In the genomic region with DNA sequence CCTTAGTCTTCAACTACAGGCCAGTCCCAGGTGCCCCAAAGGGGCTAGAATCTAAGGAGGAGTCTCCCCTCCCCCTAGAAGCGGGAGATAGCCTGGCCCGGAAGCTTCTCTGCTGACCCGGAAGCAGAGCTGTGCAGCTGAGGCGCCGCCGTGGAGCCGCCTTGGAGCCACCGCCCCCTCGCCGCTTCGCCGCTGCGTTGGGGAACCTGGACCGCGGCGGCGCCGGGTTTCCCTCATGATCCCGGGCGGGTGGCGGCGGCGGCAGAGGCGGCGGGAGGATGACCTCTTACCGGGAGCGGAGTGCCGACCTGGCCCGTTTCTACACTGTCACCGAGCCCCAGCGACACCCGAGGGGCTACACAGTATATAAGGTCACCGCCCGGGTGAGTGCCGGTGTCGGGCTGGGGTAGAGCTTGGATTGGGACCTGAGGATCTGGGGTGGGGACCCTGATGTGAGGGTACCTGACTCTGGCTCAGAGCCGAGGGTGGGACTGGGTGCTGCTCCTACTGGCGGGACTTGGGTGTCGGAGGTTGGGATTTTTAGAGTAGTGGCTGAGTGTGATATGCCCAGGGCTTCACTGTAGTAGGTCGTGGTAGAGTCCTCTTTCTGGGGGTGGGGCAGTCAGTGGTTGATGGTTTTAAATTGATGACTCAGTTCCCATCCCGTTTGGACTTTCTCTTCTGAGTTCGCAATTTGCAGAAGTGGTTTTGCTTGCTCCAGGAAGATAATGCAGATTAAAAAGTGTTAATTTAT, we compare ENCODE assay signal across 1 cellular context.
TF ChIP-seq lines count a peak whose summit lies in the region.

A gene with protein sequence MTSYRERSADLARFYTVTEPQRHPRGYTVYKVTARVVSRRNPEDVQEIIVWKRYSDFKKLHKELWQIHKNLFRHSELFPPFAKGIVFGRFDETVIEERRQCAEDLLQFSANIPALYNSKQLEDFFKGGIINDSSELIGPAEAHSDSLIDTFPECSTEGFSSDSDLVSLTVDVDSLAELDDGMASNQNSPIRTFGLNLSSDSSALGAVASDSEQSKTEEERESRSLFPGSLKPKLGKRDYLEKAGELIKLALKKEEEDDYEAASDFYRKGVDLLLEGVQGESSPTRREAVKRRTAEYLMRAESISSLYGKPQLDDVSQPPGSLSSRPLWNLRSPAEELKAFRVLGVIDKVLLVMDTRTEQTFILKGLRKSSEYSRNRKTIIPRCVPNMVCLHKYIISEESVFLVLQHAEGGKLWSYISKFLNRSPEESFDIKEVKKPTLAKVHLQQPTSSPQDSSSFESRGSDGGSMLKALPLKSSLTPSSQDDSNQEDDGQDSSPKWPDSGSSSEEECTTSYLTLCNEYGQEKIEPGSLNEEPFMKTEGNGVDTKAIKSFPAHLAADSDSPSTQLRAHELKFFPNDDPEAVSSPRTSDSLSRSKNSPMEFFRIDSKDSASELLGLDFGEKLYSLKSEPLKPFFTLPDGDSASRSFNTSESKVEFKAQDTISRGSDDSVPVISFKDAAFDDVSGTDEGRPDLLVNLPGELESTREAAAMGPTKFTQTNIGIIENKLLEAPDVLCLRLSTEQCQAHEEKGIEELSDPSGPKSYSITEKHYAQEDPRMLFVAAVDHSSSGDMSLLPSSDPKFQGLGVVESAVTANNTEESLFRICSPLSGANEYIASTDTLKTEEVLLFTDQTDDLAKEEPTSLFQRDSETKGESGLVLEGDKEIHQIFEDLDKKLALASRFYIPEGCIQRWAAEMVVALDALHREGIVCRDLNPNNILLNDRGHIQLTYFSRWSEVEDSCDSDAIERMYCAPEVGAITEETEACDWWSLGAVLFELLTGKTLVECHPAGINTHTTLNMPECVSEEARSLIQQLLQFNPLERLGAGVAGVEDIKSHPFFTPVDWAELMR (plus strand): TSS at position 115 of the 754 bp plus-strand sequence. CDS start 164 bp downstream, at position 279.

TF ChIP-seq in HepG2, 621 proteins besides CTCF, POLR2A, EP300 and RAD21 (continued from another document):
- TF ChIP-seq, protein P1, sequence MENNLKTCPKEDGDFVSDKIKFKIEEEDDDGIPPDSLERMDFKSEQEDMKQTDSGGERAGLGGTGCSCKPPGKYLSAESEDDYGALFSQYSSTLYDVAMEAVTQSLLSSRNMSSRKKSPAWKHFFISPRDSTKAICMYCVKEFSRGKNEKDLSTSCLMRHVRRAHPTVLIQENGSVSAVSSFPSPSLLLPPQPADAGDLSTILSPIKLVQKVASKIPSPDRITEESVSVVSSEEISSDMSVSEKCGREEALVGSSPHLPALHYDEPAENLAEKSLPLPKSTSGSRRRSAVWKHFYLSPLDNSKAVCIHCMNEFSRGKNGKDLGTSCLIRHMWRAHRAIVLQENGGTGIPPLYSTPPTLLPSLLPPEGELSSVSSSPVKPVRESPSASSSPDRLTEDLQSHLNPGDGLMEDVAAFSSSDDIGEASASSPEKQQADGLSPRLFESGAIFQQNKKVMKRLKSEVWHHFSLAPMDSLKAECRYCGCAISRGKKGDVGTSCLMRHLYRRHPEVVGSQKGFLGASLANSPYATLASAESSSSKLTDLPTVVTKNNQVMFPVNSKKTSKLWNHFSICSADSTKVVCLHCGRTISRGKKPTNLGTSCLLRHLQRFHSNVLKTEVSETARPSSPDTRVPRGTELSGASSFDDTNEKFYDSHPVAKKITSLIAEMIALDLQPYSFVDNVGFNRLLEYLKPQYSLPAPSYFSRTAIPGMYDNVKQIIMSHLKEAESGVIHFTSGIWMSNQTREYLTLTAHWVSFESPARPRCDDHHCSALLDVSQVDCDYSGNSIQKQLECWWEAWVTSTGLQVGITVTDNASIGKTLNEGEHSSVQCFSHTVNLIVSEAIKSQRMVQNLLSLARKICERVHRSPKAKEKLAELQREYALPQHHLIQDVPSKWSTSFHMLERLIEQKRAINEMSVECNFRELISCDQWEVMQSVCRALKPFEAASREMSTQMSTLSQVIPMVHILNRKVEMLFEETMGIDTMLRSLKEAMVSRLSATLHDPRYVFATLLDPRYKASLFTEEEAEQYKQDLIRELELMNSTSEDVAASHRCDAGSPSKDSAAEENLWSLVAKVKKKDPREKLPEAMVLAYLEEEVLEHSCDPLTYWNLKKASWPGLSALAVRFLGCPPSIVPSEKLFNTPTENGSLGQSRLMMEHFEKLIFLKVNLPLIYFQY (CRISPR knock-in tag; IDR thresholded peaks at IDR 0.05; ENCODE audit: borderline replicate concordance): no peak
TF ChIP-seq in HepG2: peak in this region for 200.
